Comparison of ENCODE assay signal across 13 cellular contexts in the genomic region with DNA sequence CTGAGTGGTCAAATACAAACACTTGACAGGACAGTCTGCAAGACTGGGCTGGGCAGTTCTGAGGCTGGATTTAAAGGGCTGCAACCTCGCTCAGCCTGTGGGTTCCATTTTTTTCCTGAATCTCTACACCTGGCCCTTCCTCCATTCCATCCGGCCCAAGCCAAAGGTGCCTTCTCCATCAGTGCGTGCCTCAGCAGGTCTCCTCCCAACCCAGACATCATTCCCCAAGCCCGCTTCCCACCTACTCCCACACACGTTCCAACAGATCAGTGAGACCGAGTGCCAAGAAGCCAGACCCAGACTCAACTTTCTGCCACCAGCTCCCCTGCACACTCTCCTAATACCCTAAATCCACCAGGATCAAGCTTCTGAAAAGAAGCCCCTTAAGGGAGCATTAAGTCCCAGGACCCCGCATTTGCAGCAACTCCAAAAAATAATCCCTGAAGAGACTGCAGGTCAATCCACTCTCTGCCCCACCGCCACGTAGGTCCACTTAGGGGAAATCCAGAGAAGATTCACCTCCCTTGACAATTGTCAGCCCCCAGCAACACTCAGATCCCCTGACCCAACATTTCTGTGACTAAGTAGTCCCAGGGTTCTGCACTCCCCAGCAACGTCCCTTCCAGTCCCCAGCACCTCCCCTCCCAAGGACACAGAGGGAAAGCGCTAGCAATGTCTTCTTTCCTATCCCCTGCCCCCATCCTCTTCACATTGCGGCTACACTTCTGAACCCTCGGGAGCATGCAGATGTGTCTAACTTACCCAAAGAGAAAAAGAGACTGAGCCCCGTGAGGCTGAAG. TPM values are rescaled to one million over a fixed set of nuclear protein-coding genes. Genes with fewer than 3 reads are reported as not detected.
A peak's percentile ranks its signal among the peaks of the same experiment; 100 is the strongest.
DNase-seq lines count a peak whose midpoint lies in the region; ATAC-seq, FAIRE-seq and TF ChIP-seq lines count a peak whose summit lies in the region.
"Had no signal": no experiment of that assay in that cellular context is flagged by ENCODE, and none has a peak within 500 bp of the region (broad histone marks: within the 10 kb centered on the region; RNA-seq: fewer than 3 reads in every experiment).

No MANE protein-coding gene starts in this region.

- peaks cover 27% of the 10 kb centered on the region for H3K27me3 Mint-ChIP-seq in neural progenitor cell (ENCODE audit: insufficient read depth, low read depth)

- no peak for TF ChIP-seq EP300 in A549 (IDR thresholded peaks at IDR 0.05)

- peak overlapping the region; percentile 61 for H3K27ac Mint-ChIP-seq in neural progenitor cell

- peaks cover 42% of the 10 kb centered on the region for H3K4me1 Mint-ChIP-seq in neural progenitor cell

- H3K79me2 ChIP-seq in neural progenitor cell (ENCODE audit: low read depth) = no peaks in the 10 kb centered on the region

- no peaks in the 10 kb centered on the region for H3K9me3 Mint-ChIP-seq in neural progenitor cell

- H3K9ac ChIP-seq in neural progenitor cell = no peak overlapping the region

- CTCF ChIA-PET in A549 (lab: Yijun Ruan, JAX) = interaction anchor here (1.0 kb wide), 1 partner anchor 22 kb away, joined by 7 read pairs; no protein-coding TSS in a partner anchor

- peaks cover 20% of the 10 kb centered on the region for H3F3A ChIP-seq in neural progenitor cell (ENCODE audit: low read depth)

- peak overlapping the region; percentile 100 for H2AFZ ChIP-seq in neural progenitor cell (replicated peaks)

- intact Hi-C loops in left colon (cut with DNase I, micrococcal nuclease) = no loop called here

- 75% methylated on average over 14 of the region's 14 CpGs for WGBS in A549 (ENCODE audit: missing lambda C conversion rate)

- H3K27me3 ChIP-seq in WERI-Rb-1 (ENCODE audit: insufficient read depth, low read depth, severe bottlenecking) = no peaks in the 10 kb centered on the region
- H3K27me3 ChIP-seq in right atrium auricular region = no peaks in the 10 kb centered on the region
- H3K27me3 ChIP-seq in neural progenitor cell = peaks cover 54% of the 10 kb centered on the region

- no peaks in the 10 kb centered on the region for H3K36me3 Mint-ChIP-seq in neural progenitor cell

- TF ChIP-seq RAD21 in A549 (conservative IDR thresholded peaks at IDR 0.05 in 1 of 2, IDR thresholded peaks at IDR 0.05 in 1 of 2) = no peak

- H3K4me3 ChIP-seq in A549 (no peak overlapping the region), WERI-Rb-1 (ENCODE audit: low read depth, low read length) (peak overlapping the region; percentile 48), right atrium auricular region (peak overlapping the region; percentile 47 to 55), neural progenitor cell (peak overlapping the region; percentile 81)
- H3K4me3 ChIP-seq: K562 had no signal

- peak overlapping the region; percentile 83 for H3K4me3 Mint-ChIP-seq in neural progenitor cell

- no peak for FAIRE-seq in A549 (lab: Jason Lieb, UNC)
- FAIRE-seq: endometrium, K562 had no signal

- H3K27ac ChIP-seq in A549 = peak overlapping the region in 1 of 2 experiments; percentile 19; a peak in 3 of 6 replicates
- no peak overlapping the region for H3K27ac ChIP-seq in WERI-Rb-1
- peak overlapping the region; percentile 78 to 92 for H3K27ac ChIP-seq in right atrium auricular region
- H3K27ac ChIP-seq in neural progenitor cell = no peak overlapping the region

- DNase-seq in A549 (ENCODE audit: low read depth in 1 of 2, low spot score in 1 of 2) = no peak
- DNase-seq in WERI-Rb-1 = no peak
- DNase-seq in right atrium auricular region (ENCODE audit: low spot score) = no peak
- DNase-seq in neural progenitor cell (ENCODE audit: low spot score) = no peak
- DNase-seq in effector CD8-positive, alpha-beta T cell (lab: John Stamatoyannopoulos, UW) = no peak
- no peak for DNase-seq in left colon
- DNase-seq: NCI-H510A; stimulated activated CD4-positive, alpha-beta T cell treated with anti-CD3 and anti-CD28 coated beads, Interleukin-1b, Interleukin-23, amount 100 ng/mL, for 48 hours had no signal

- no peaks in the 10 kb centered on the region for H3K9me3 ChIP-seq in A549
- no peaks in the 10 kb centered on the region for H3K9me3 ChIP-seq in WERI-Rb-1 (ENCODE audit: severe bottlenecking)
- no peaks in the 10 kb centered on the region for H3K9me3 ChIP-seq in right atrium auricular region
- no peaks in the 10 kb centered on the region for H3K9me3 ChIP-seq in neural progenitor cell (ENCODE audit: low read depth)

- ATAC-seq in A549 (no peak), GM21825 (IDR thresholded peaks at IDR 0.05; ENCODE audit: unreplicated experiment) (no peak), HG02571 (IDR thresholded peaks at IDR 0.05; ENCODE audit: unreplicated experiment) (no peak), left colon (no peak)
- ATAC-seq: K562 had no signal

- H3K36me3 ChIP-seq in WERI-Rb-1 = no peaks in the 10 kb centered on the region
- no peaks in the 10 kb centered on the region for H3K36me3 ChIP-seq in right atrium auricular region
- no peaks in the 10 kb centered on the region for H3K36me3 ChIP-seq in neural progenitor cell

- TF ChIP-seq POLR2A in A549 (IDR thresholded peaks at IDR 0.05; ENCODE audit: low read length) = no peak

- H4K20me1 ChIP-seq in neural progenitor cell (ENCODE audit: low read depth) = no peaks in the 10 kb centered on the region

- TF ChIP-seq CTCF in A549 (IDR thresholded peaks at IDR 0.05) (no peak), WERI-Rb-1 (IDR thresholded peaks at IDR 0.05; ENCODE audit: low read depth, low read length) (no peak), right atrium auricular region (IDR thresholded peaks at IDR 0.05) (no peak), neural progenitor cell (IDR thresholded peaks at IDR 0.05) (no peak)

- POLR2A ChIA-PET in A549 (lab: Yijun Ruan, JAX) = no interaction called here

- H3K4me2 ChIP-seq in A549 = peak overlapping the region; percentile 37; the same call in 2 of the 3 replicates
- H3K4me2 ChIP-seq in neural progenitor cell = peak overlapping the region; percentile 92

- peaks cover 14% of the 10 kb centered on the region for H3K4me1 ChIP-seq in A549
- peaks cover 0 to 23% of the 10 kb centered on the region in 2 donors for H3K4me1 ChIP-seq in right atrium auricular region
- H3K4me1 ChIP-seq in neural progenitor cell = peaks cover 32% of the 10 kb centered on the region

TF ChIP-seq in A549, 52 proteins besides CTCF, POLR2A, EP300 and RAD21:
- TF ChIP-seq HES2 (IDR thresholded peaks at IDR 0.05) (no peak), SREBF2 (IDR thresholded peaks at IDR 0.05) (no peak), MYC (IDR thresholded peaks at IDR 0.05; ENCODE audit: borderline replicate concordance, low read length) (no peak)
TF ChIP-seq in A549: peak in this region for 0.

RNA-seq across cellular contexts. Expression of gene SCN2B, which starts 0.6 kb away (rescaled TPM):
- polyA plus RNA-seq in A549 (2011; rRNA removed) = not detected in 2 replicates
- not detected in 2 replicates for polyA plus RNA-seq in A549 (2012; cell fraction: cytosol; rRNA removed)
- not detected in 2 replicates for polyA plus RNA-seq in A549 (2012; cell fraction: nucleus; rRNA removed)
- polyA plus RNA-seq in A549 (2017; fragmentation: RNase III; extraction: RNeasy Plus Mini Kit Qiagen cat#74134 plus additional on column Dnase treatment) = not detected in 3 replicates
- not detected in 2 replicates for polyA minus RNA-seq in A549 (2011; rRNA and poly(A)+ RNA removed)
- 1 to 10 TPM; 3.4 to 8.2 TPM for total RNA-seq in right atrium auricular region
- 0.15 and 0.37 TPM in 2 replicates for total RNA-seq in neural progenitor cell (ENCODE audit: low replicate concordance)
- under 1 TPM; 0.06 to 0.47 TPM for total RNA-seq in left colon
- total RNA-seq: K562, mesenteric fat pad had no signal
- polyA plus RNA-seq: K562 had no signal

RNA-seq across cellular contexts. Expression of gene SCN4B, which starts 23.2 kb away (rescaled TPM):
- polyA plus RNA-seq in A549 (2011; rRNA removed) (0.04 and 0.12 TPM in 2 replicates), A549 (2017; fragmentation: RNase III; extraction: RNeasy Plus Mini Kit Qiagen cat#74134 plus additional on column Dnase treatment) (0.03 to 0.04 TPM in 2 of 3 replicates, not detected in the other)
- polyA plus RNA-seq in A549 (2012; cell fraction: cytosol; rRNA removed) = 0.01 TPM in 2 replicates
- polyA plus RNA-seq in A549 (2012; cell fraction: nucleus; rRNA removed) = 0.01 and 0.02 TPM in 2 replicates
- 0.10 TPM in 1 of 2 replicates, not detected in the other for polyA minus RNA-seq in A549 (2011; rRNA and poly(A)+ RNA removed)
- total RNA-seq in right atrium auricular region (10 to 100 TPM in 1 of 2 donors, 1 to 10 TPM in 1; 2.5 to 11.8 TPM), neural progenitor cell (ENCODE audit: low replicate concordance) (3.6 and 7.1 TPM in 2 replicates), left colon (1 to 10 TPM in 1 of 2 donors, under 1 TPM in 1; 0.67 to 1.6 TPM)
- total RNA-seq: K562 had no signal

RNA-seq across cellular contexts. Expression of gene JAML, which starts 49.0 kb away (rescaled TPM):
- polyA plus RNA-seq in A549 (2011; rRNA removed) (not detected in 2 replicates), A549 (2017; fragmentation: RNase III; extraction: RNeasy Plus Mini Kit Qiagen cat#74134 plus additional on column Dnase treatment) (not detected in 3 replicates)
- not detected in 2 replicates for polyA plus RNA-seq in A549 (2012; cell fraction: cytosol; rRNA removed)
- polyA plus RNA-seq in A549 (2012; cell fraction: nucleus; rRNA removed) = not detected in 2 replicates
- polyA minus RNA-seq in A549 (2011; rRNA and poly(A)+ RNA removed) = not detected in 2 replicates
- total RNA-seq in right atrium auricular region (1 to 10 TPM in 1 of 2 donors, under 1 TPM in 1; 0.48 to 2.2 TPM), neural progenitor cell (ENCODE audit: low replicate concordance) (0.09 TPM in 1 of 2 replicates, not detected in the other), left colon (1 to 10 TPM; 4.9 to 6.7 TPM)

Comparison
In these comparisons a context has a peak if more than half of its experiments do, and no peak if none do; other contexts are left out.
1. H3K27ac ChIP-seq: peak in right atrium auricular region (2 of 2); none in WERI-Rb-1 (single experiment) and neural progenitor cell (single experiment).